1 cellular context compared by ENCODE assay signal in the genomic region with DNA sequence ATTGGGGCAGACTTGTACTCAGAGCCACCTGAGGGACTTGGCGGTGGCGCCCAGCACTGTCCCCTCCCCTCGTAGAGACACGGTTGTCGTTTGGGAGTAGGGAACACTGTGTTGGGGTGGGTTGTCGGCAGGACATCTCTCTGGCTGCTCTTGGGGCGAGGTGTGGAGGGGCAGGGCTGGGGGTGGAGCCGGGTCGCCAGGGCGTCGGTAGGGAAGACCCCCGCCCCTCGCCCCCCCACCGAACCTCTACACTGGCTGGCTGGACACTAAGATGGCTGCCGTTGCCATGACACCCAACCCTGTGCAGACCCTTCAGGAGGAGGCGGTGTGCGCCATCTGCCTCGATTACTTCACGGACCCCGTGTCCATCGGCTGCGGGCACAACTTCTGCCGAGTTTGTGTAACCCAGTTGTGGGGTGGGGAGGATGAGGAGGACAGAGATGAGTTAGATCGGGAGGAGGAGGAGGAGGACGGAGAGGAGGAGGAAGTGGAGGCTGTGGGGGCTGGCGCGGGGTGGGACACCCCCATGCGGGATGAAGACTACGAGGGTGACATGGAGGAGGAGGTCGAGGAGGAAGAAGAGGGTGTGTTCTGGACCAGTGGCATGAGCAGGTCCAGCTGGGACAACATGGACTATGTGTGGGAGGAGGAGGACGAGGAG.
TF ChIP-seq lines count a peak whose summit lies in the region.

No MANE protein-coding gene starts in this region.

TF ChIP-seq in K562, 482 proteins besides CTCF, POLR2A, EP300 and RAD21 (continued from another document):
- TF ChIP-seq, protein P1, sequence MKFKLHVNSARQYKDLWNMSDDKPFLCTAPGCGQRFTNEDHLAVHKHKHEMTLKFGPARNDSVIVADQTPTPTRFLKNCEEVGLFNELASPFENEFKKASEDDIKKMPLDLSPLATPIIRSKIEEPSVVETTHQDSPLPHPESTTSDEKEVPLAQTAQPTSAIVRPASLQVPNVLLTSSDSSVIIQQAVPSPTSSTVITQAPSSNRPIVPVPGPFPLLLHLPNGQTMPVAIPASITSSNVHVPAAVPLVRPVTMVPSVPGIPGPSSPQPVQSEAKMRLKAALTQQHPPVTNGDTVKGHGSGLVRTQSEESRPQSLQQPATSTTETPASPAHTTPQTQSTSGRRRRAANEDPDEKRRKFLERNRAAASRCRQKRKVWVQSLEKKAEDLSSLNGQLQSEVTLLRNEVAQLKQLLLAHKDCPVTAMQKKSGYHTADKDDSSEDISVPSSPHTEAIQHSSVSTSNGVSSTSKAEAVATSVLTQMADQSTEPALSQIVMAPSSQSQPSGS (CRISPR knock-in tag; IDR thresholded peaks at IDR 0.05): no peak
- TF ChIP-seq CHCHD3 (CRISPR knock-in tag; IDR thresholded peaks at IDR 0.05) (no peak), ARNT (IDR thresholded peaks at IDR 0.05) (peak in 1 of 2 experiments; percentile 17; a peak in 1 of 4 replicates), ETV5 (CRISPR knock-in tag; IDR thresholded peaks at IDR 0.05; ENCODE audit: low read depth) (no peak), RFX7 (CRISPR knock-in tag; IDR thresholded peaks at IDR 0.05) (no peak), FOXA3 (CRISPR knock-in tag; conservative IDR thresholded peaks at IDR 0.05 in 1 of 2, IDR thresholded peaks at IDR 0.05 in 1 of 2) (no peak), KLF10 (CRISPR knock-in tag; IDR thresholded peaks at IDR 0.05) (no peak), TAF7 (tag; IDR thresholded peaks at IDR 0.05) (no peak), BCOR (IDR thresholded peaks at IDR 0.05) (0 out of 2 replicates have a peak, but pooled peaks have one; percentile 31), GATAD2A (IDR thresholded peaks at IDR 0.05) (no peak), ELF4 (CRISPR knock-in tag; IDR thresholded peaks at IDR 0.05) (0 out of 2 replicates have a peak, but pooled peaks have one; percentile 73), ZNF830 (CRISPR knock-in tag; IDR thresholded peaks at IDR 0.05) (0 out of 2 replicates have a peak, but pooled peaks have one; percentile 38), ZBTB7A (IDR thresholded peaks at IDR 0.05; ENCODE audit: borderline replicate concordance, control insufficient read depth, low read depth, low read length) (0 out of 2 replicates have a peak, but pooled peaks have one; percentile 56)
- TF ChIP-seq, protein P2, sequence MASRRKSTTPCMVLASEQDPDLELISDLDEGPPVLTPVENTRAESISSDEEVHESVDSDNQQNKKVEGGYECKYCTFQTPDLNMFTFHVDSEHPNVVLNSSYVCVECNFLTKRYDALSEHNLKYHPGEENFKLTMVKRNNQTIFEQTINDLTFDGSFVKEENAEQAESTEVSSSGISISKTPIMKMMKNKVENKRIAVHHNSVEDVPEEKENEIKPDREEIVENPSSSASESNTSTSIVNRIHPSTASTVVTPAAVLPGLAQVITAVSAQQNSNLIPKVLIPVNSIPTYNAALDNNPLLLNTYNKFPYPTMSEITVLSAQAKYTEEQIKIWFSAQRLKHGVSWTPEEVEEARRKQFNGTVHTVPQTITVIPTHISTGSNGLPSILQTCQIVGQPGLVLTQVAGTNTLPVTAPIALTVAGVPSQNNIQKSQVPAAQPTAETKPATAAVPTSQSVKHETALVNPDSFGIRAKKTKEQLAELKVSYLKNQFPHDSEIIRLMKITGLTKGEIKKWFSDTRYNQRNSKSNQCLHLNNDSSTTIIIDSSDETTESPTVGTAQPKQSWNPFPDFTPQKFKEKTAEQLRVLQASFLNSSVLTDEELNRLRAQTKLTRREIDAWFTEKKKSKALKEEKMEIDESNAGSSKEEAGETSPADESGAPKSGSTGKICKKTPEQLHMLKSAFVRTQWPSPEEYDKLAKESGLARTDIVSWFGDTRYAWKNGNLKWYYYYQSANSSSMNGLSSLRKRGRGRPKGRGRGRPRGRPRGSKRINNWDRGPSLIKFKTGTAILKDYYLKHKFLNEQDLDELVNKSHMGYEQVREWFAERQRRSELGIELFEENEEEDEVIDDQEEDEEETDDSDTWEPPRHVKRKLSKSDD (conservative IDR thresholded peaks at IDR 0.05; ENCODE audit: low read length): peak; percentile 89; the same call in 1 of the 2 replicates
- TF ChIP-seq, protein P3, sequence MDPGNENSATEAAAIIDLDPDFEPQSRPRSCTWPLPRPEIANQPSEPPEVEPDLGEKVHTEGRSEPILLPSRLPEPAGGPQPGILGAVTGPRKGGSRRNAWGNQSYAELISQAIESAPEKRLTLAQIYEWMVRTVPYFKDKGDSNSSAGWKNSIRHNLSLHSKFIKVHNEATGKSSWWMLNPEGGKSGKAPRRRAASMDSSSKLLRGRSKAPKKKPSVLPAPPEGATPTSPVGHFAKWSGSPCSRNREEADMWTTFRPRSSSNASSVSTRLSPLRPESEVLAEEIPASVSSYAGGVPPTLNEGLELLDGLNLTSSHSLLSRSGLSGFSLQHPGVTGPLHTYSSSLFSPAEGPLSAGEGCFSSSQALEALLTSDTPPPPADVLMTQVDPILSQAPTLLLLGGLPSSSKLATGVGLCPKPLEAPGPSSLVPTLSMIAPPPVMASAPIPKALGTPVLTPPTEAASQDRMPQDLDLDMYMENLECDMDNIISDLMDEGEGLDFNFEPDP (CRISPR knock-in tag; IDR thresholded peaks at IDR 0.05): 0 out of 2 replicates have a peak, but pooled peaks have one; percentile 15
- TF ChIP-seq, protein P4, sequence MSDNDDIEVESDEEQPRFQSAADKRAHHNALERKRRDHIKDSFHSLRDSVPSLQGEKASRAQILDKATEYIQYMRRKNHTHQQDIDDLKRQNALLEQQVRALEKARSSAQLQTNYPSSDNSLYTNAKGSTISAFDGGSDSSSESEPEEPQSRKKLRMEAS (CRISPR knock-in tag; IDR thresholded peaks at IDR 0.05): no peak
- TF ChIP-seq, protein P5, sequence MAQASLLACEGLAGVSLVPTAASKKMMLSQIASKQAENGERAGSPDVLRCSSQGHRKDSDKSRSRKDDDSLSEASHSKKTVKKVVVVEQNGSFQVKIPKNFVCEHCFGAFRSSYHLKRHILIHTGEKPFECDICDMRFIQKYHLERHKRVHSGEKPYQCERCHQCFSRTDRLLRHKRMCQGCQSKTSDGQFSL (CRISPR knock-in tag; IDR thresholded peaks at IDR 0.05): peak; percentile 86
- TF ChIP-seq, protein P5 (tag; IDR thresholded peaks at IDR 0.05): peak in 1 of 2 experiments; percentile 77; a peak in 2 of 4 replicates
